ENCODE assay signal across 20 cellular contexts in genomic region chr17:62681939-62682381, GRCh38. TPM values are rescaled to one million over a fixed set of nuclear protein-coding genes. Genes with fewer than 3 reads are reported as not detected.
DNase-seq lines count a peak whose midpoint lies in the region; ATAC-seq, FAIRE-seq and TF ChIP-seq lines count a peak whose summit lies in the region.
"Had no signal": no experiment of that assay in that cellular context is flagged by ENCODE, and none has a peak within 500 bp of the region (broad histone marks: within the 10 kb centered on the region; RNA-seq: fewer than 3 reads in every experiment).

No MANE protein-coding gene starts in this region.

- H3K9me3 ChIP-seq in AG04450 (ENCODE audit: control insufficient read depth, insufficient read depth, low read length) (no peaks in the 10 kb centered on the region; the same call in 1 of the 2 replicates), osteoblast (ENCODE audit: low read depth, low read length) (no peaks in the 10 kb centered on the region)
- H3K9me3 ChIP-seq: BLaER1 treated with 17β-estradiol and CSF1 and Interleukin-3, amounts not matched to agents 10 nM and 100 nM; MG63 had no signal

- peak; percentile 38 for FAIRE-seq in HTR-8/SVneo (lab: Jason Lieb, UNC)
- FAIRE-seq: D721Med, GM12891 had no signal

- H3K4me1 ChIP-seq in osteoblast (ENCODE audit: insufficient read depth, low read length), result no peaks in the 10 kb centered on the region
- H3K4me1 ChIP-seq: BLaER1 treated with 17β-estradiol and CSF1 and Interleukin-3, amounts not matched to agents 10 nM and 100 nM had no signal

- H4K20me1 ChIP-seq in osteoblast (ENCODE audit: insufficient read depth, low read length), result peaks cover 7% of the 10 kb centered on the region

- H3K4me2 ChIP-seq in osteoblast (ENCODE audit: insufficient read depth, low read length), result no peak overlapping the region
- H3K4me2 ChIP-seq: BLaER1 treated with 17β-estradiol and CSF1 and Interleukin-3, amounts not matched to agents 10 nM and 100 nM had no signal

- no peaks in the 10 kb centered on the region for H3K27me3 ChIP-seq in AG04450 (ENCODE audit: control insufficient read depth, insufficient read depth, low read length)
- no peaks in the 10 kb centered on the region for H3K27me3 ChIP-seq in osteoblast (ENCODE audit: insufficient read depth, low read length)
- H3K27me3 ChIP-seq: BLaER1 treated with 17β-estradiol and CSF1 and Interleukin-3, amounts not matched to agents 10 nM and 100 nM; MG63 had no signal

- peak; percentile 66 for ATAC-seq in esophagus mucosa

- POLR2A ChIA-PET in AG04450 (lab: Yijun Ruan, JAX), result no interaction called here

- no peaks in the 10 kb centered on the region for H3K79me2 ChIP-seq in osteoblast (ENCODE audit: insufficient read depth, low read length)

- H2AFZ ChIP-seq in osteoblast (ENCODE audit: low read length), result no peak overlapping the region

- H3K36me3 ChIP-seq in osteoblast (ENCODE audit: insufficient read depth, low read length), result peaks cover 86% of the 10 kb centered on the region

- TF ChIP-seq CTCF in AG04450 (IDR thresholded peaks at IDR 0.05; ENCODE audit: low read depth, low read length) (no peak), osteoblast (IDR thresholded peaks at IDR 0.05; ENCODE audit: extremely low read depth, low read depth, low read length) (no peak), GM20000 (IDR thresholded peaks at IDR 0.05; ENCODE audit: extremely low read depth, missing control alignments) (no peak)

- peak overlapping the region; percentile 21 for H3K27ac ChIP-seq in AG04450 (ENCODE audit: low read depth, low read length)
- H3K27ac ChIP-seq in osteoblast (ENCODE audit: low read depth, low read length), result no peak overlapping the region
- H3K27ac ChIP-seq: BLaER1 treated with 17β-estradiol and CSF1 and Interleukin-3, amounts not matched to agents 10 nM and 100 nM had no signal

- DNase-seq in AG04450 (ENCODE audit: low read depth, low spot score), result no peak
- DNase-seq in HTR-8/SVneo (ENCODE audit: insufficient read length, low spot score), result no peak
- DNase-seq in osteoblast (ENCODE audit: insufficient read length, low spot score, missing footprints), result peak; percentile 72
- no peak for DNase-seq in NCI-H2171 (lab: John Stamatoyannopoulos, UW)
- no peak for DNase-seq in iPS-NIHi7 (ENCODE audit: extremely low spot score)
- no peak for DNase-seq in GM20000 (ENCODE audit: low spot score)
- no peak for DNase-seq in AG08396 (ENCODE audit: low spot score)
- DNase-seq: CD8-positive, alpha-beta memory T cell; GOT3; Kasumi-1; MG63; NCI-H1048; NCI-H2107; NCI-H226; NCI-H524; RPMI8226 had no signal

- no peak overlapping the region for H3K4me3 ChIP-seq in AG04450 (ENCODE audit: low read depth, low read length)
- no peak overlapping the region for H3K4me3 ChIP-seq in osteoblast (ENCODE audit: insufficient read depth, low read length)
- H3K4me3 ChIP-seq: BLaER1 treated with 17β-estradiol and CSF1 and Interleukin-3, amounts not matched to agents 10 nM and 100 nM; MG63 had no signal

- CTCF ChIA-PET in AG04450 (lab: Charles Lee), result no interaction called here

RNA-seq across cellular contexts. Expression of gene MRC2, which starts 54.5 kb away (rescaled TPM):
- polyA plus RNA-seq in AG04450 (2011; rRNA removed), result 61.6 and 68.9 TPM in 2 replicates
- polyA minus RNA-seq in AG04450 (2011; rRNA and poly(A)+ RNA removed), result 62.5 and 84.5 TPM in 2 replicates
- total RNA-seq in esophagus mucosa (34.0 TPM), osteoblast (443 and 552 TPM in 2 replicates)

Comparison
In these comparisons a context has a peak if more than half of its experiments do, and no peak if none do; other contexts are left out.
1. RNA of gene MRC2, which starts 54.5 kb away (total RNA-seq): 443 to 552 TPM in osteoblast; 34.0 TPM in esophagus mucosa (single experiment); every median in the first group is over 10 times any median in the second.